In the genomic region with DNA sequence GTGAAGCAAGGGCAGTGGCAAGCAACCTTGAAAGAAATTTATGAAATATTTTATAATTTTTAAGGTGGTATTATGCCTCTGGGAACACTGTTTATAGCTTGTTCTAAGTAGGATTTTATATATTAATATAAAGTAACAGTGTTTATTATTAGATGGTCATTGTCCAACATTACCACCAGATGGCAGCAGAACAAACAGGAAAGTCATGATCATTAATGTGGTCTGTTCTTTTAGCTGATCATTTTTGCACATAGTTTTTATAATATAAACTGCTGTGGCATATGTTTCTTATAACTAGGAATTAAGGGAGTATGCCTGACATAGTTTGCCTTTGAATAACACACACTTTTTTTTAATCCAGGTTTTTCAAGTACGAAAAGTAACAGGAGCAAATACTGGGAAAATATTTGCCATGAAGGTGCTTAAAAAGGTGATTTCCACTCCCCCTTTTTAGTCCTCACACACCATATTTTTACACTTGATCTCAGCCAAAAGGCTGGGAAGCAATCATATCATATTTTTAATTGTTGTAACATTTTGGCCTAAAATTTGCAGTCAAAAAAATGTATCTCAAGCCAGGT, we compare ENCODE assay signal across 8 cellular contexts. TPM values are rescaled to one million over a fixed set of nuclear protein-coding genes. Genes with fewer than 3 reads are reported as not detected.
A peak's percentile ranks its signal among the peaks of the same experiment; 100 is the strongest.
DNase-seq lines count a peak whose midpoint lies in the region; ATAC-seq and TF ChIP-seq lines count a peak whose summit lies in the region.

No MANE protein-coding gene starts in this region.

- peaks cover 88% of the 10 kb centered on the region for H3K36me3 ChIP-seq in WERI-Rb-1
- peaks cover 87% of the 10 kb centered on the region for H3K36me3 ChIP-seq in left ventricle myocardium inferior
- no peaks in the 10 kb centered on the region for H3K36me3 ChIP-seq in testis (ENCODE audit: low read depth, missing control alignments)

- peak; percentile 15 for DNase-seq in stimulated activated CD4-positive, alpha-beta T cell treated with anti-CD3 and anti-CD28 coated beads, Interleukin-4, amount 100 ng/mL, for 24 hours
- DNase-seq in stimulated activated CD4-positive, alpha-beta T cell treated with anti-CD3 and anti-CD28 coated beads, Interleukin-12 subunit alpha, Interleukin-12 subunit beta, amount 100 ng/mL, for 4 hours = no peak
- DNase-seq in NCI-H1436 treated with DMSO at 0.1 percent for 48 hours (lab: John Stamatoyannopoulos, UW) (peak; percentile 30), WERI-Rb-1 (no peak), left ventricle myocardium inferior (no peak), testis (peak; percentile 22)
- no peak for DNase-seq in effector CD4-positive, alpha-beta T cell

- no peak overlapping the region for H3K27ac ChIP-seq in WERI-Rb-1
- H3K27ac ChIP-seq in left ventricle myocardium inferior (replicated peaks) = no peak overlapping the region
- H3K27ac ChIP-seq in testis = no peak overlapping the region

- WGBS in testis, 2 donors = 76 to 81% methylated on average over 1 of the region's 1 CpG

- intact Hi-C loops in left ventricle myocardium inferior (cut with micrococcal nuclease) (no loop called here), testis (cut with DNase I; ENCODE audit: low total_unique reads) (no loop called here)

- H3K27me3 ChIP-seq in WERI-Rb-1 (ENCODE audit: insufficient read depth, low read depth, severe bottlenecking) (no peaks in the 10 kb centered on the region), left ventricle myocardium inferior (ENCODE audit: low read depth) (no peaks in the 10 kb centered on the region), testis (no peaks in the 10 kb centered on the region)

- TF ChIP-seq POLR2A in testis (IDR thresholded peaks at IDR 0.05) = no peak

- H3K4me3 ChIP-seq in WERI-Rb-1 (ENCODE audit: low read depth, low read length) (no peak overlapping the region), left ventricle myocardium inferior (no peak overlapping the region), testis (no peak overlapping the region)

- no peak for ATAC-seq in HG02870 (IDR thresholded peaks at IDR 0.05; ENCODE audit: unreplicated experiment)

- TF ChIP-seq CTCF in WERI-Rb-1 (IDR thresholded peaks at IDR 0.05; ENCODE audit: low read depth, low read length) = peak; percentile 30; the same call in 1 of the 2 replicates
- TF ChIP-seq CTCF in left ventricle myocardium inferior (IDR thresholded peaks at IDR 0.05; ENCODE audit: borderline replicate concordance) = peak; percentile 74
- peak; percentile 56 to 80 (median 66) for TF ChIP-seq CTCF in testis (IDR thresholded peaks at IDR 0.05)

- H3K9me3 ChIP-seq in WERI-Rb-1 (ENCODE audit: severe bottlenecking) = no peaks in the 10 kb centered on the region
- H3K9me3 ChIP-seq in left ventricle myocardium inferior (replicated peaks) = no peaks in the 10 kb centered on the region
- no peaks in the 10 kb centered on the region for H3K9me3 ChIP-seq in testis

- H3K4me1 ChIP-seq in left ventricle myocardium inferior (no peaks in the 10 kb centered on the region), testis (no peaks in the 10 kb centered on the region)

RNA-seq across cellular contexts. Expression of a gene that starts 21.4 kb away (rescaled TPM):
- 20.3 TPM for total RNA-seq in left ventricle myocardium inferior
- 10 to 100 TPM; 44.5 to 46.1 TPM for total RNA-seq in testis
- 13.3 TPM for polyA plus RNA-seq in testis (ENCODE audit: insufficient read depth, low read depth, low replicate concordance)

RNA-seq across cellular contexts. Expression of a gene that starts 21.6 kb away (rescaled TPM):
- total RNA-seq in left ventricle myocardium inferior = 7.8 TPM
- 10 to 100 TPM; 12.9 to 13.9 TPM for total RNA-seq in testis
- polyA plus RNA-seq in testis (ENCODE audit: insufficient read depth, low read depth, low replicate concordance) = 7.8 TPM

RNA-seq across cellular contexts. Expression of a gene that starts 50.2 kb away (rescaled TPM):
- 12.4 TPM for total RNA-seq in left ventricle myocardium inferior
- total RNA-seq in testis = 10 to 100 TPM; 58.7 to 83.8 TPM
- polyA plus RNA-seq in testis (ENCODE audit: insufficient read depth, low read depth, low replicate concordance) = 208 TPM

Comparison
In these comparisons a context has a peak if more than half of its experiments do, and no peak if none do; other contexts are left out.
1. DNase-seq: peak in stimulated activated CD4-positive, alpha-beta T cell treated with anti-CD3 and anti-CD28 coated beads, Interleukin-4, amount 100 ng/mL, for 24 hours (single experiment), NCI-H1436 treated with DMSO at 0.1 percent for 48 hours (single experiment) and testis (single experiment); none in stimulated activated CD4-positive, alpha-beta T cell treated with anti-CD3 and anti-CD28 coated beads, Interleukin-12 subunit alpha, Interleukin-12 subunit beta, amount 100 ng/mL, for 4 hours (single experiment), WERI-Rb-1 (single experiment), left ventricle myocardium inferior (single experiment) and effector CD4-positive, alpha-beta T cell (single experiment).
2. Peak in every context shown above with its lines, with median percentiles within 50 percentile points of each other: CTCF ChIP-seq.